Comparison of ENCODE assay signal across 23 cellular contexts in genomic region chr3:175777495-175777894, GRCh38.
DNase-seq lines count a peak whose midpoint lies in the region; ATAC-seq and TF ChIP-seq lines count a peak whose summit lies in the region.
"Had no signal": no experiment of that assay in that cellular context is flagged by ENCODE, and none has a peak within 500 bp of the region (broad histone marks: within the 10 kb centered on the region; RNA-seq: fewer than 3 reads in every experiment).

No MANE protein-coding gene starts in this region.

- H3K27me3 Mint-ChIP-seq in stimulated activated naive CD8-positive, alpha-beta T cell treated with anti-CD3 and anti-CD28 coated beads, Interleukin-15, amount 100 ng/mL, for 72 hours, result no peaks in the 10 kb centered on the region
- H3K27me3 Mint-ChIP-seq: activated CD4-positive, alpha-beta T cell treated with anti-CD3 and anti-CD28 coated beads, Interleukin-2, amount 10 ng/mL, durations not matched to agents 24 days and 14 days; natural killer cell treated with Interleukin-12 subunit alpha and Interleukin-12 subunit beta and Interleukin-15 and Interleukin-18, amount 100 ng/mL, for 72 hours had no signal

- WGBS in liver, result 35% methylated on average over 3 of the region's 3 CpGs

- DNase-seq in AG08395 (ENCODE audit: low spot score) (peak; percentile 23), LNCaP clone FGC (ENCODE audit: low read depth) (peak; percentile 90), colonic mucosa (peak; percentile 29), OCI-LY7 (ENCODE audit: low spot score) (no peak), NCI-H1092 (lab: John Stamatoyannopoulos, UW) (no peak)
- DNase-seq in stimulated activated naive CD8-positive, alpha-beta T cell treated with anti-CD3 and anti-CD28 coated beads, Interleukin-15, amount 100 ng/mL, for 72 hours, result no peak
- DNase-seq: activated CD4-positive, alpha-beta T cell treated with anti-CD3 and anti-CD28 coated beads, Interleukin-2, amount 10 ng/mL, durations not matched to agents 24 days and 14 days; activated CD8-positive, alpha-beta memory T cell treated with anti-CD3 and anti-CD28 coated beads, Interleukin-2, amount 50 U/mL, for 4 hours; CD8-positive, alpha-beta T cell; dorsolateral prefrontal cortex; heart right ventricle; NCI-H1105 treated with DMSO at 0.1 percent for 48 hours; NCI-H526 treated with DMSO at 0.1 percent for 48 hours; SHP77 treated with DMSO at 0.1 percent for 48 hours; stimulated activated CD4-positive, alpha-beta T cell treated with anti-CD3 and anti-CD28 coated beads, Interleukin-4, amount 100 ng/mL, for 1 hour; stomach; T-helper 1 cell; upper lobe of right lung had no signal

- H3K4me3 ChIP-seq in LNCaP clone FGC (ENCODE audit: low read depth, low read length) (no peak overlapping the region), colonic mucosa (no peak overlapping the region), liver (ENCODE audit: low read depth in 1 of 3, low read length in 3 of 3) (no peak overlapping the region), OCI-LY7 (ENCODE audit: low read depth, low read length, poor library complexity, severe bottlenecking) (no peak overlapping the region)
- H3K4me3 ChIP-seq: dorsolateral prefrontal cortex, heart right ventricle, skin epidermis, stomach, upper lobe of right lung had no signal

- ATAC-seq in HG02870 (IDR thresholded peaks at IDR 0.05; ENCODE audit: unreplicated experiment), result no peak
- no peak for ATAC-seq in stimulated activated naive CD8-positive, alpha-beta T cell treated with anti-CD3 and anti-CD28 coated beads, Interleukin-15, amount 100 ng/mL, for 72 hours
- ATAC-seq: CD8-positive, alpha-beta T cell; heart right ventricle; natural killer cell treated with Interleukin-12 subunit alpha and Interleukin-12 subunit beta and Interleukin-15 and Interleukin-18, amount 100 ng/mL, for 72 hours; upper lobe of right lung had no signal

- POLR2A ChIA-PET in OCI-LY7 (lab: Charles Lee), result interaction anchor here (0.6 kb wide), 1 partner anchor 549 kb away, joined by 3 read pairs; no protein-coding TSS in a partner anchor

- H3K27ac Mint-ChIP-seq in stimulated activated naive CD8-positive, alpha-beta T cell treated with anti-CD3 and anti-CD28 coated beads, Interleukin-15, amount 100 ng/mL, for 72 hours, result no peak overlapping the region
- H3K27ac Mint-ChIP-seq: activated CD4-positive, alpha-beta T cell treated with anti-CD3 and anti-CD28 coated beads, Interleukin-2, amount 10 ng/mL, durations not matched to agents 24 days and 14 days; CD8-positive, alpha-beta T cell; natural killer cell treated with Interleukin-12 subunit alpha and Interleukin-12 subunit beta and Interleukin-15 and Interleukin-18, amount 100 ng/mL, for 72 hours had no signal

- H3K9ac ChIP-seq in colonic mucosa (ENCODE audit: low read depth in 2 of 2, low read length in 2 of 2) (no peak overlapping the region), liver (ENCODE audit: low read depth in 1 of 2, low read length in 2 of 2) (no peak overlapping the region)
- H3K9ac ChIP-seq: KMS-11 had no signal

- H3K9me3 Mint-ChIP-seq in stimulated activated naive CD8-positive, alpha-beta T cell treated with anti-CD3 and anti-CD28 coated beads, Interleukin-15, amount 100 ng/mL, for 72 hours, result peaks cover 0 to 5% of the 10 kb centered on the region in 2 donors
- H3K9me3 Mint-ChIP-seq: activated CD4-positive, alpha-beta T cell treated with anti-CD3 and anti-CD28 coated beads, Interleukin-2, amount 10 ng/mL, durations not matched to agents 24 days and 14 days had no signal

- H3K36me3 ChIP-seq in colonic mucosa (no peaks in the 10 kb centered on the region), liver (ENCODE audit: control insufficient read depth in 4 of 4, insufficient read depth in 3 of 4, low read depth in 1 of 4, low read length in 3 of 4) (no peaks in the 10 kb centered on the region), OCI-LY7 (ENCODE audit: insufficient read depth, low read length) (no peaks in the 10 kb centered on the region)
- H3K36me3 ChIP-seq: heart right ventricle, stomach, upper lobe of right lung had no signal

- no peaks in the 10 kb centered on the region for H3K4me1 Mint-ChIP-seq in stimulated activated naive CD8-positive, alpha-beta T cell treated with anti-CD3 and anti-CD28 coated beads, Interleukin-15, amount 100 ng/mL, for 72 hours
- H3K4me1 Mint-ChIP-seq: activated CD4-positive, alpha-beta T cell treated with anti-CD3 and anti-CD28 coated beads, Interleukin-2, amount 10 ng/mL, durations not matched to agents 24 days and 14 days had no signal

- peak overlapping the region; percentile 71 for H3K27ac ChIP-seq in colonic mucosa
- H3K27ac ChIP-seq in liver (ENCODE audit: low read depth in 1 of 2, low read length in 2 of 2), result no peak overlapping the region
- no peak overlapping the region for H3K27ac ChIP-seq in OCI-LY7 (ENCODE audit: low read depth, low read length, poor library complexity, severe bottlenecking)
- H3K27ac ChIP-seq: dorsolateral prefrontal cortex, heart right ventricle, KMS-11, skin epidermis, stomach, upper lobe of right lung had no signal

- no peak overlapping the region for H3K4me2 ChIP-seq in OCI-LY7 (ENCODE audit: low read length)
- H3K4me2 ChIP-seq: KMS-11 had no signal

- no TSS peak for BruUV-seq in OCI-LY7 (replicated peaks; lab: Mats Ljungman, UMichigan)

- intact Hi-C loops in colonic mucosa (cut with DNase I), result no loop called here
- intact Hi-C loops in OCI-LY7 (cut with micrococcal nuclease; ENCODE audit: unreplicated experiment), result no loop called here

- no peaks in the 10 kb centered on the region for H3K27me3 ChIP-seq in colonic mucosa
- H3K27me3 ChIP-seq in liver (ENCODE audit: control insufficient read depth in 4 of 4, insufficient read depth in 4 of 4, low read length in 3 of 4), result no peaks in the 10 kb centered on the region
- H3K27me3 ChIP-seq: dorsolateral prefrontal cortex, heart right ventricle, stomach, upper lobe of right lung had no signal

- H3K79me2 ChIP-seq in OCI-LY7 (ENCODE audit: insufficient read depth, low read depth, low read length), result no peaks in the 10 kb centered on the region

- no peaks in the 10 kb centered on the region for H3K9me2 ChIP-seq in OCI-LY7 (ENCODE audit: insufficient read depth, low read length)

- H2AFZ ChIP-seq in OCI-LY7 (ENCODE audit: low read length), result no peak overlapping the region

- no peak for TF ChIP-seq CTCF in LNCaP clone FGC (IDR thresholded peaks at IDR 0.05; ENCODE audit: control insufficient read depth, extremely low read depth, insufficient read depth)
- TF ChIP-seq CTCF in colonic mucosa (IDR thresholded peaks at IDR 0.05), result no peak
- TF ChIP-seq CTCF in liver (IDR thresholded peaks at IDR 0.05; ENCODE audit: low read depth, low read length, missing input control), result no peak
- TF ChIP-seq CTCF in OCI-LY7 (conservative IDR thresholded peaks at IDR 0.05; ENCODE audit: low read length), result no peak

- H3K9me3 ChIP-seq in colonic mucosa (no peaks in the 10 kb centered on the region), liver (ENCODE audit: control insufficient read depth in 4 of 4, low read length in 3 of 4) (no peaks in the 10 kb centered on the region), OCI-LY7 (ENCODE audit: low read length) (no peaks in the 10 kb centered on the region)
- H3K9me3 ChIP-seq: heart right ventricle, stomach, upper lobe of right lung had no signal

- CTCF ChIA-PET in OCI-LY7 (lab: Charles Lee; ENCODE audit: unreplicated experiment), result no interaction called here

- peak in 1 of 2 donors; percentile 12 for TF ChIP-seq RAD21 in liver (IDR thresholded peaks at IDR 0.05)

- H3K4me1 ChIP-seq in colonic mucosa, result no peaks in the 10 kb centered on the region
- H3K4me1 ChIP-seq in liver (ENCODE audit: control insufficient read depth in 4 of 4, insufficient read depth in 4 of 4, low read length in 3 of 4), result no peaks in the 10 kb centered on the region
- no peaks in the 10 kb centered on the region for H3K4me1 ChIP-seq in OCI-LY7 (ENCODE audit: insufficient read depth, low read length, poor library complexity, severe bottlenecking)
- H3K4me1 ChIP-seq: heart right ventricle, upper lobe of right lung had no signal

- no peaks in the 10 kb centered on the region for H4K20me1 ChIP-seq in OCI-LY7 (ENCODE audit: insufficient read depth, low read length)

- no peak overlapping the region for H3K4me3 Mint-ChIP-seq in stimulated activated naive CD8-positive, alpha-beta T cell treated with anti-CD3 and anti-CD28 coated beads, Interleukin-15, amount 100 ng/mL, for 72 hours
- H3K4me3 Mint-ChIP-seq: activated CD4-positive, alpha-beta T cell treated with anti-CD3 and anti-CD28 coated beads, Interleukin-2, amount 10 ng/mL, durations not matched to agents 24 days and 14 days; CD8-positive, alpha-beta T cell; natural killer cell treated with Interleukin-12 subunit alpha and Interleukin-12 subunit beta and Interleukin-15 and Interleukin-18, amount 100 ng/mL, for 72 hours had no signal

TF ChIP-seq in liver, 16 proteins besides CTCF, POLR2A, EP300 and RAD21:
- TF ChIP-seq HNF4A (conservative IDR thresholded peaks at IDR 0.05) (peak; percentile 55 to 60), MAX (IDR thresholded peaks at IDR 0.05) (no peak), ZBTB33 (IDR thresholded peaks at IDR 0.05) (no peak), HNF4G (IDR thresholded peaks at IDR 0.05) (no peak), EGR1 (IDR thresholded peaks at IDR 0.05; ENCODE audit: low read depth in 2 of 2) (no peak), FOXA2 (IDR thresholded peaks at IDR 0.05) (no peak)

Comparison
In these comparisons a context has a peak if more than half of its experiments do, and no peak if none do; other contexts are left out.
1. DNase-seq: peak in AG08395 (single experiment), LNCaP clone FGC (single experiment) and colonic mucosa (single experiment); none in OCI-LY7 (single experiment), stimulated activated naive CD8-positive, alpha-beta T cell treated with anti-CD3 and anti-CD28 coated beads, Interleukin-15, amount 100 ng/mL, for 72 hours (0 of 2) and NCI-H1092 (single experiment).